In the genomic region with DNA sequence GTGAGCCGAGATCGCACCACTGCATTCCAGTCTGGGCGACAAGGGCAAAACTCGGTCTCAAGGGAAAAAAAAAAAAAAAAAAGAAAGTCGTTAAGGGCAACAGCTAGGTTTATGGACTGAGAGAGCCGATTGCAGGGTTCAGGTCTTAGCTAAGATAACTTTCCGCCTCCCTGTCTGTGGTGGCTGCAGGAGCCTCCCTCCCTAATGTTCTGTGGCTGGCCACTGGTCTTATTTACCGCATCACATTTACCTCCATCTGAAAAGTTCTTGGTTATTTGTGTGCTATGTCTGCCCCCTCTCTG, we compare ENCODE assay signal across 8 cellular contexts. TPM values are rescaled to one million over a fixed set of nuclear protein-coding genes. Genes with fewer than 3 reads are reported as not detected.
DNase-seq lines count a peak whose midpoint lies in the region; ATAC-seq, FAIRE-seq and TF ChIP-seq lines count a peak whose summit lies in the region.

No MANE protein-coding gene starts in this region.

- H3K4me1 ChIP-seq in kidney (ENCODE audit: control insufficient read depth in 1 of 2, insufficient read depth in 1 of 2, low read depth in 1 of 2, low read length in 2 of 2): peaks cover 0 to 19% of the 10 kb centered on the region in 2 donors
- H3K4me1 ChIP-seq in small intestine (ENCODE audit: control insufficient read depth in 2 of 2, insufficient read depth in 1 of 2, low read depth in 1 of 2, low read length in 1 of 2): peaks cover 0 to 2% of the 10 kb centered on the region in 2 donors

- H3K27ac ChIP-seq in kidney (ENCODE audit: low read depth in 2 of 2, low read length in 2 of 2) (peak overlapping the region in 1 of 2 donors; percentile 84), temporal lobe (ENCODE audit: low read depth, low read length) (peak overlapping the region; percentile 90), small intestine (ENCODE audit: low read depth in 1 of 2, low read length in 1 of 2) (peak overlapping the region in 1 of 2 donors; percentile 67)

- peaks cover 21% of the 10 kb centered on the region for H3K4me1 Mint-ChIP-seq in activated CD8-positive, alpha-beta memory T cell treated with anti-CD3 and anti-CD28 coated beads, Interleukin-2, amount 10 ng/mL, durations not matched to agents 7 days and 5 days
- H3K4me1 Mint-ChIP-seq in activated T-helper 2 cell treated with anti-CD3 and anti-CD28 coated beads, Interferon-gamma antibody, Interleukin-2, Interleukin-4, amounts not matched to agents 10 μg/mL and 5 μg/mL and 100 μg/mL, durations not matched to agents 14 hours and 24 hours and 36 hours (ENCODE audit: low read depth): peaks cover 5% of the 10 kb centered on the region

- ATAC-seq in activated CD8-positive, alpha-beta memory T cell treated with anti-CD3 and anti-CD28 coated beads, Interleukin-2, amount 10 ng/mL, durations not matched to agents 7 days and 5 days: no peak
- ATAC-seq in HG02938 (IDR thresholded peaks at IDR 0.05; ENCODE audit: unreplicated experiment): no peak

- H3K27me3 ChIP-seq in small intestine (ENCODE audit: control insufficient read depth in 2 of 2, insufficient read depth in 2 of 2, low read length in 2 of 2): no peaks in the 10 kb centered on the region

- H3K9ac ChIP-seq in kidney (ENCODE audit: low read length in 2 of 2): peak overlapping the region in 1 of 2 donors; percentile 73

- no peaks in the 10 kb centered on the region for H3K36me3 Mint-ChIP-seq in activated CD8-positive, alpha-beta memory T cell treated with anti-CD3 and anti-CD28 coated beads, Interleukin-2, amount 10 ng/mL, durations not matched to agents 7 days and 5 days
- no peaks in the 10 kb centered on the region for H3K36me3 Mint-ChIP-seq in activated T-helper 2 cell treated with anti-CD3 and anti-CD28 coated beads, Interferon-gamma antibody, Interleukin-2, Interleukin-4, amounts not matched to agents 10 μg/mL and 5 μg/mL and 100 μg/mL, durations not matched to agents 14 hours and 24 hours and 36 hours (ENCODE audit: low read depth)

- no peak for DNase-seq in activated CD8-positive, alpha-beta memory T cell treated with anti-CD3 and anti-CD28 coated beads, Interleukin-2, amount 10 ng/mL, durations not matched to agents 7 days and 5 days
- DNase-seq in activated CD8-positive, alpha-beta memory T cell treated with anti-CD3 and anti-CD28 coated beads for 24 hours: no peak
- DNase-seq in activated T-helper 2 cell treated with anti-CD3 and anti-CD28 coated beads, Interferon-gamma antibody, Interleukin-2, Interleukin-4, amounts not matched to agents 10 μg/mL and 5 μg/mL and 100 μg/mL, durations not matched to agents 14 hours and 24 hours and 36 hours (ENCODE audit: low spot score): no peak
- DNase-seq in kidney (no peak), small intestine (no peak), GM19240 (ENCODE audit: insufficient read length, low spot score) (no peak)

- no peaks in the 10 kb centered on the region for H3K9me3 Mint-ChIP-seq in activated CD8-positive, alpha-beta memory T cell treated with anti-CD3 and anti-CD28 coated beads, Interleukin-2, amount 10 ng/mL, durations not matched to agents 7 days and 5 days (ENCODE audit: low read depth)
- H3K9me3 Mint-ChIP-seq in activated T-helper 2 cell treated with anti-CD3 and anti-CD28 coated beads, Interferon-gamma antibody, Interleukin-2, Interleukin-4, amounts not matched to agents 10 μg/mL and 5 μg/mL and 100 μg/mL, durations not matched to agents 14 hours and 24 hours and 36 hours: no peaks in the 10 kb centered on the region

- H3K27ac Mint-ChIP-seq in activated CD8-positive, alpha-beta memory T cell treated with anti-CD3 and anti-CD28 coated beads, Interleukin-2, amount 10 ng/mL, durations not matched to agents 7 days and 5 days: peak overlapping the region; percentile 65
- H3K27ac Mint-ChIP-seq in activated T-helper 2 cell treated with anti-CD3 and anti-CD28 coated beads, Interferon-gamma antibody, Interleukin-2, Interleukin-4, amounts not matched to agents 10 μg/mL and 5 μg/mL and 100 μg/mL, durations not matched to agents 14 hours and 24 hours and 36 hours: peak overlapping the region; percentile 71

- no peak for TF ChIP-seq CTCF in kidney (IDR thresholded peaks at IDR 0.05; ENCODE audit: borderline replicate concordance, extremely low read depth, insufficient read depth)

- intact Hi-C loops in activated T-helper 2 cell treated with anti-CD3 and anti-CD28 coated beads, Interferon-gamma antibody, Interleukin-2, Interleukin-4, amounts not matched to agents 10 μg/mL and 5 μg/mL and 100 μg/mL, durations not matched to agents 14 hours and 24 hours and 36 hours (cut with micrococcal nuclease): loop anchor here (10.0 kb wide), 1 partner anchor 162 kb away; no protein-coding TSS in a partner anchor
- intact Hi-C loops in kidney (cut with DNase I): no loop called here

- no peaks in the 10 kb centered on the region for H3K27me3 Mint-ChIP-seq in activated CD8-positive, alpha-beta memory T cell treated with anti-CD3 and anti-CD28 coated beads, Interleukin-2, amount 10 ng/mL, durations not matched to agents 7 days and 5 days
- H3K27me3 Mint-ChIP-seq in activated T-helper 2 cell treated with anti-CD3 and anti-CD28 coated beads, Interferon-gamma antibody, Interleukin-2, Interleukin-4, amounts not matched to agents 10 μg/mL and 5 μg/mL and 100 μg/mL, durations not matched to agents 14 hours and 24 hours and 36 hours (ENCODE audit: low read depth): peaks cover 2% of the 10 kb centered on the region

- H3K9me3 ChIP-seq in kidney (ENCODE audit: control insufficient read depth in 1 of 2, low read length in 2 of 2) (no peaks in the 10 kb centered on the region), small intestine (ENCODE audit: control insufficient read depth, low read depth) (no peaks in the 10 kb centered on the region)

- H3K36me3 ChIP-seq in kidney (ENCODE audit: control insufficient read depth in 1 of 2, insufficient read depth in 2 of 2, low read length in 2 of 2) (no peaks in the 10 kb centered on the region), small intestine (ENCODE audit: control insufficient read depth in 2 of 2, insufficient read depth in 2 of 2, low read length in 2 of 2) (no peaks in the 10 kb centered on the region)

- FAIRE-seq in kidney (lab: Jason Lieb, UNC) (no peak), small intestine (lab: Jason Lieb, UNC) (no peak)

- H3K4me3 Mint-ChIP-seq in activated CD8-positive, alpha-beta memory T cell treated with anti-CD3 and anti-CD28 coated beads, Interleukin-2, amount 10 ng/mL, durations not matched to agents 7 days and 5 days: peak overlapping the region; percentile 78
- peak overlapping the region; percentile 79 for H3K4me3 Mint-ChIP-seq in activated T-helper 2 cell treated with anti-CD3 and anti-CD28 coated beads, Interferon-gamma antibody, Interleukin-2, Interleukin-4, amounts not matched to agents 10 μg/mL and 5 μg/mL and 100 μg/mL, durations not matched to agents 14 hours and 24 hours and 36 hours (ENCODE audit: low read depth)

- CTCF ChIA-PET in activated CD8-positive, alpha-beta memory T cell treated with anti-CD3 and anti-CD28 coated beads, Interleukin-2, amount 10 ng/mL, durations not matched to agents 7 days and 5 days (lab: Charles Lee): interaction anchor here (0.5 to 1.8 kb wide), 5 partner anchors 95 to 231 kb away, joined by 3 to 5 read pairs (median 4); a partner anchor contains a TSS

- peak overlapping the region; percentile 55 to 74 for H3K4me3 ChIP-seq in kidney (ENCODE audit: low read length in 2 of 2)
- H3K4me3 ChIP-seq in small intestine (ENCODE audit: low read depth in 1 of 2, low read length in 2 of 2): peak overlapping the region in 1 of 2 donors; percentile 71

- 11 to 41% (median 27%) methylated on average over 7 to 8 of the region's 8 CpGs for WGBS in small intestine, 3 donors

RNA-seq across cellular contexts. Expression of a gene that starts 0.7 kb away (rescaled TPM):
- 1 to 10 TPM; 5.9 to 6.4 TPM for total RNA-seq in activated CD8-positive, alpha-beta memory T cell treated with anti-CD3 and anti-CD28 coated beads, Interleukin-2, amount 10 ng/mL, durations not matched to agents 7 days and 5 days
- total RNA-seq in activated T-helper 2 cell treated with anti-CD3 and anti-CD28 coated beads, Interferon-gamma antibody, Interleukin-2, Interleukin-4, amounts not matched to agents 10 μg/mL and 5 μg/mL and 100 μg/mL, durations not matched to agents 14 hours and 24 hours and 36 hours: 6.4 and 7.0 TPM in 2 replicates
- 26.8 TPM for total RNA-seq in kidney
- polyA plus RNA-seq in kidney (ENCODE audit: insufficient read depth, low read depth, low replicate concordance): 10.9 TPM
- 13.3 TPM for total RNA-seq in temporal lobe
- polyA plus RNA-seq in small intestine: 1 to 10 TPM; 5.8 to 7.3 (median 6.2) TPM

RNA-seq across cellular contexts. Expression of a gene that starts 45.9 kb away (rescaled TPM):
- 10 to 100 TPM; 12.8 to 15.8 TPM for total RNA-seq in activated CD8-positive, alpha-beta memory T cell treated with anti-CD3 and anti-CD28 coated beads, Interleukin-2, amount 10 ng/mL, durations not matched to agents 7 days and 5 days
- total RNA-seq in activated T-helper 2 cell treated with anti-CD3 and anti-CD28 coated beads, Interferon-gamma antibody, Interleukin-2, Interleukin-4, amounts not matched to agents 10 μg/mL and 5 μg/mL and 100 μg/mL, durations not matched to agents 14 hours and 24 hours and 36 hours: 11.6 and 11.7 TPM in 2 replicates
- total RNA-seq in kidney: 16.1 TPM
- 5.6 TPM for polyA plus RNA-seq in kidney (ENCODE audit: insufficient read depth, low read depth, low replicate concordance)
- 8.6 TPM for total RNA-seq in temporal lobe
- 1 to 10 TPM; 1.6 to 4.7 (median 2.2) TPM for polyA plus RNA-seq in small intestine
